18 cellular contexts compared by ENCODE assay signal in the genomic region with DNA sequence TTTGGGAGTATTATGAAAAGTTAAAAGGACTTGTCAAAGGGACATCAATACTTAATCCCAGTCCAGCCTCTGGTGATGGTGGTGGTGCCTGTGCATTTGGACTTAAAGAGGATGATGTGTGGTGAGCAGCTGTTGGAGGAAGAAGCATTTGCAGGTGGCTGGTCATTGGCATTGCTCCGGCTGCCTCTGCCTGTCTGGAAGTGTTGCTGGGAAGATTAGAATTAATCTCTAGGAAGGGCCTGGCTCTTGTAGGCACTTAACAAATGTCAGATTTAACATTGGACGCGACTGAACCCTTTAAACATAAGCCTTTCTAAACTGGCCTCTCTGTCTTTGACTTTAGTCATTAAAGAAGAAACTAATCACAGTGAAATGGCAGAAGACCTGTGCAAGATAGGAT. TPM values are rescaled to one million over a fixed set of nuclear protein-coding genes. Genes with fewer than 3 reads are reported as not detected.
DNase-seq lines count a peak whose midpoint lies in the region; ATAC-seq, FAIRE-seq and TF ChIP-seq lines count a peak whose summit lies in the region.
"Had no signal": no experiment of that assay in that cellular context is flagged by ENCODE, and none has a peak within 500 bp of the region (broad histone marks: within the 10 kb centered on the region; RNA-seq: fewer than 3 reads in every experiment).

No MANE protein-coding gene starts in this region.

- peaks cover 78% of the 10 kb centered on the region for H3K36me3 Mint-ChIP-seq in CD4-positive, CD25-positive, alpha-beta regulatory T cell
- peaks cover 89% of the 10 kb centered on the region for H3K36me3 Mint-ChIP-seq in activated B cell treated with CpG ODN at 0.5 μM for 24 hours (ENCODE audit: low read depth)

- H3K4me3 ChIP-seq in BLaER1 (no peak overlapping the region), pancreas (no peak overlapping the region)
- no peak overlapping the region for H3K4me3 ChIP-seq in CD4-positive, CD25-positive, alpha-beta regulatory T cell (ENCODE audit: low read depth, low read length)
- no peak overlapping the region for H3K4me3 ChIP-seq in effector memory CD4-positive, alpha-beta T cell (ENCODE audit: insufficient read depth, low read depth, low read length, poor library complexity, severe bottlenecking)
- H3K4me3 ChIP-seq: cardiac muscle cell, dorsolateral prefrontal cortex, spleen had no signal

- 73 to 76% methylated on average over 3 of the region's 3 CpGs for WGBS in pancreas, 2 donors

- no peak for ATAC-seq in CD4-positive, CD25-positive, alpha-beta regulatory T cell (ENCODE audit: low read depth in 2 of 2)
- ATAC-seq in activated B cell treated with CpG ODN at 0.5 μM for 24 hours (ENCODE audit: low read depth), result no peak
- ATAC-seq in Right ventricle myocardium inferior, result no peak
- ATAC-seq in pancreas, result no peak
- ATAC-seq: SK-N-SH treated with all-trans-retinoic acid at 6 μM for 48 hours had no signal

- H3K9me3 Mint-ChIP-seq in CD4-positive, CD25-positive, alpha-beta regulatory T cell, result no peaks in the 10 kb centered on the region
- no peaks in the 10 kb centered on the region for H3K9me3 Mint-ChIP-seq in activated B cell treated with CpG ODN at 0.5 μM for 24 hours

- FAIRE-seq in pancreas (lab: Jason Lieb, UNC), result no peak
- FAIRE-seq: TTC549 had no signal

- POLR2A ChIA-PET in activated B cell treated with CpG ODN at 0.5 μM for 24 hours (lab: Charles Lee), result interaction anchor here (0.7 to 2.5 kb wide), 5 partner anchors 9 to 24 kb away, joined by 3 to 9 read pairs (median 3); no protein-coding TSS in a partner anchor

- H3K36me3 ChIP-seq in BLaER1 (peaks cover 90% of the 10 kb centered on the region), pancreas (no peaks in the 10 kb centered on the region)
- H3K36me3 ChIP-seq in CD4-positive, CD25-positive, alpha-beta regulatory T cell (ENCODE audit: control insufficient read depth, insufficient read depth, low read length), result peaks cover 82% of the 10 kb centered on the region
- H3K36me3 ChIP-seq in effector memory CD4-positive, alpha-beta T cell (ENCODE audit: control insufficient read depth, insufficient read depth, low read length), result peaks cover 68% of the 10 kb centered on the region
- H3K36me3 ChIP-seq: cardiac muscle cell had no signal

- H4K20me1 ChIP-seq in BLaER1, result peaks cover 32% of the 10 kb centered on the region

- CTCF ChIA-PET in activated B cell treated with CpG ODN at 0.5 μM for 24 hours (lab: Charles Lee), result no interaction called here

- H3K4me2 ChIP-seq in BLaER1, result peak overlapping the region; percentile 91

- TF ChIP-seq CTCF in activated B cell treated with CpG ODN at 0.5 μM for 24 hours (IDR thresholded peaks at IDR 0.05) (no peak), pancreas (IDR thresholded peaks at IDR 0.05) (no peak), GM10266 (IDR thresholded peaks at IDR 0.05; ENCODE audit: control insufficient read depth, insufficient read depth, low read depth, missing control alignments) (no peak)

- peak overlapping the region in 3 of 4 donors; percentile 19 to 86 (median 42) for H3K4me3 Mint-ChIP-seq in CD4-positive, CD25-positive, alpha-beta regulatory T cell
- no peak overlapping the region for H3K4me3 Mint-ChIP-seq in activated B cell treated with CpG ODN at 0.5 μM for 24 hours

- H3K27ac ChIP-seq in BLaER1 (peak overlapping the region; percentile 72; the same call in 1 of the 2 replicates), pancreas (no peak overlapping the region)
- peak overlapping the region; percentile 78 for H3K27ac ChIP-seq in CD4-positive, CD25-positive, alpha-beta regulatory T cell (ENCODE audit: insufficient read depth, low read length, poor library complexity, severe bottlenecking)
- H3K27ac ChIP-seq in effector memory CD4-positive, alpha-beta T cell (ENCODE audit: insufficient read depth, low read length, poor library complexity, severe bottlenecking), result peak overlapping the region; percentile 75
- H3K27ac ChIP-seq: cardiac muscle cell, dorsolateral prefrontal cortex, epithelial cell of prostate had no signal

- peaks cover 47 to 85% (median 71%) of the 10 kb centered on the region in 4 donors for H3K4me1 Mint-ChIP-seq in CD4-positive, CD25-positive, alpha-beta regulatory T cell
- H3K4me1 Mint-ChIP-seq in activated B cell treated with CpG ODN at 0.5 μM for 24 hours, result peaks cover 82% of the 10 kb centered on the region

- no peaks in the 10 kb centered on the region for H3K27me3 ChIP-seq in BLaER1
- H3K27me3 ChIP-seq in CD4-positive, CD25-positive, alpha-beta regulatory T cell (ENCODE audit: control insufficient read depth, insufficient read depth, low read length), result no peaks in the 10 kb centered on the region
- H3K27me3 ChIP-seq in effector memory CD4-positive, alpha-beta T cell (replicated peaks; ENCODE audit: control insufficient read depth, insufficient read depth, low read length, poor library complexity, severe bottlenecking), result no peaks in the 10 kb centered on the region
- no peaks in the 10 kb centered on the region for H3K27me3 ChIP-seq in pancreas
- H3K27me3 ChIP-seq: spleen had no signal

- no peak overlapping the region for H3K9ac ChIP-seq in BLaER1

- peak overlapping the region; percentile 92 to 96 (median 94) for H3K27ac Mint-ChIP-seq in CD4-positive, CD25-positive, alpha-beta regulatory T cell
- peak overlapping the region; percentile 62 for H3K27ac Mint-ChIP-seq in activated B cell treated with CpG ODN at 0.5 μM for 24 hours

- DNase-seq in CD4-positive, CD25-positive, alpha-beta regulatory T cell, result no peak
- no peak for DNase-seq in activated B cell treated with CpG ODN at 0.5 μM for 24 hours
- no peak for DNase-seq in effector memory CD4-positive, alpha-beta T cell
- DNase-seq in Right ventricle myocardium inferior (ENCODE audit: missing footprints), result no peak
- no peak for DNase-seq in pancreas
- DNase-seq in DMS153 treated with DMSO at 0.1 percent for 48 hours (lab: John Stamatoyannopoulos, UW; ENCODE audit: unreplicated experiment), result no peak
- DNase-seq in GM10266 (ENCODE audit: extremely low spot score), result no peak
- DNase-seq: dorsolateral prefrontal cortex; NCI-H1092; NCI-H2029; NCI-H345; spleen; stimulated activated CD4-positive, alpha-beta T cell treated with anti-CD3 and anti-CD28 coated beads, Interleukin-4, amount 100 ng/mL, for 24 hours had no signal

- H3K27me3 Mint-ChIP-seq in CD4-positive, CD25-positive, alpha-beta regulatory T cell, result no peaks in the 10 kb centered on the region
- H3K27me3 Mint-ChIP-seq in activated B cell treated with CpG ODN at 0.5 μM for 24 hours, result no peaks in the 10 kb centered on the region

- H3K9me3 ChIP-seq in BLaER1, result peaks cover 4% of the 10 kb centered on the region; the same call in 1 of the 2 replicates
- H3K9me3 ChIP-seq in CD4-positive, CD25-positive, alpha-beta regulatory T cell (ENCODE audit: control insufficient read depth in 2 of 2, low read length in 2 of 2), result no peaks in the 10 kb centered on the region
- H3K9me3 ChIP-seq in effector memory CD4-positive, alpha-beta T cell (ENCODE audit: control insufficient read depth, low read length), result no peaks in the 10 kb centered on the region
- no peaks in the 10 kb centered on the region for H3K9me3 ChIP-seq in pancreas
- H3K9me3 ChIP-seq: spleen had no signal

- intact Hi-C loops in activated B cell treated with CpG ODN at 0.5 μM for 24 hours (cut with micrococcal nuclease), result no loop called here
- intact Hi-C loops in Right ventricle myocardium inferior (cut with DNase I), result no loop called here
- intact Hi-C loops in pancreas (cut with DNase I), result no loop called here

- peaks cover 76% of the 10 kb centered on the region for H3K4me1 ChIP-seq in BLaER1
- peaks cover 77% of the 10 kb centered on the region for H3K4me1 ChIP-seq in CD4-positive, CD25-positive, alpha-beta regulatory T cell (ENCODE audit: control insufficient read depth, insufficient read depth, low read length, poor library complexity, severe bottlenecking)
- peaks cover 59% of the 10 kb centered on the region for H3K4me1 ChIP-seq in effector memory CD4-positive, alpha-beta T cell (ENCODE audit: control insufficient read depth, insufficient read depth, low read length, poor library complexity, severe bottlenecking)
- no peaks in the 10 kb centered on the region for H3K4me1 ChIP-seq in pancreas

RNA-seq across cellular contexts. Expression of gene FIGNL1, which starts 58.8 kb away (rescaled TPM):
- 13.8 TPM for total RNA-seq in CD4-positive, CD25-positive, alpha-beta regulatory T cell
- 10 to 100 TPM; 10.8 to 13.3 (median 12.0) TPM for polyA plus RNA-seq in CD4-positive, CD25-positive, alpha-beta regulatory T cell
- 13.2 and 15.4 TPM in 2 replicates for total RNA-seq in activated B cell treated with CpG ODN at 0.5 μM for 24 hours
- total RNA-seq in Right ventricle myocardium inferior, result 3.4 TPM
- 1 to 10 TPM; 1.3 to 3.5 (median 2.4) TPM for total RNA-seq in pancreas
- 1 to 10 TPM; 2.9 to 4.1 TPM for polyA plus RNA-seq in pancreas

Comparison
In these comparisons a context has a peak if more than half of its experiments do, and no peak if none do; other contexts are left out.
1. H3K27ac ChIP-seq: peak in BLaER1 (single experiment), CD4-positive, CD25-positive, alpha-beta regulatory T cell (single experiment) and effector memory CD4-positive, alpha-beta T cell (single experiment); none in pancreas (0 of 4).